Comparison of ENCODE assay signal across 28 cellular contexts in genomic region chr6:2120912-2121311, GRCh38.
"Had no signal": no experiment of that assay in that cellular context is flagged by ENCODE, and none has a peak within 500 bp of the region (broad histone marks: within the 10 kb centered on the region; RNA-seq: fewer than 3 reads in every experiment).

No MANE protein-coding gene starts in this region.

- H3K4me1 ChIP-seq: colonic mucosa, esophagus squamous epithelium, foreskin keratinocyte, gastrocnemius medialis, gastroesophageal sphincter had no signal

- H3K4me3 Mint-ChIP-seq: dendritic cell treated with granulocyte-macrophage colony-stimulating factor and Interleukin-4, amounts not matched to agents 40 ng/mL and 50 ng/mL, for 4 days; effector memory CD8-positive, alpha-beta T cell; endodermal cell had no signal

- H3K27me3 Mint-ChIP-seq: effector memory CD8-positive, alpha-beta T cell had no signal

- H3K27me3 ChIP-seq: colonic mucosa, dorsolateral prefrontal cortex, esophagus muscularis mucosa, esophagus squamous epithelium, foreskin keratinocyte, gastrocnemius medialis, gastroesophageal sphincter, heart left ventricle, heart right ventricle had no signal

- H3K9me3 ChIP-seq: colonic mucosa, esophagus muscularis mucosa, esophagus squamous epithelium, gastrocnemius medialis, gastroesophageal sphincter, heart left ventricle, heart right ventricle had no signal

- FAIRE-seq: colon, endometrium, endothelial cell of umbilical vein, frontal cortex had no signal

- H3K27ac Mint-ChIP-seq: dendritic cell treated with granulocyte-macrophage colony-stimulating factor and Interleukin-4, amounts not matched to agents 40 ng/mL and 50 ng/mL, for 4 days; endodermal cell had no signal

- H3K9me3 Mint-ChIP-seq: effector memory CD8-positive, alpha-beta T cell; endodermal cell had no signal

- H3K27ac ChIP-seq: colonic mucosa, coronary artery, dorsolateral prefrontal cortex, epithelial cell of prostate, esophagus muscularis mucosa, esophagus squamous epithelium, foreskin keratinocyte, gastrocnemius medialis, gastroesophageal sphincter, heart left ventricle, heart right ventricle had no signal

- ATAC-seq: effector memory CD8-positive, alpha-beta T cell; esophagus mucosa; foreskin keratinocyte; gastrocnemius medialis; gastroesophageal sphincter; heart left ventricle; heart right ventricle had no signal

- DNase-seq: colonic mucosa; cortex of kidney; dermis blood vessel endothelial cell; dorsolateral prefrontal cortex; effector CD4-positive, alpha-beta T cell; effector CD8-positive, alpha-beta T cell; effector memory CD4-positive, alpha-beta T cell; effector memory CD8-positive, alpha-beta T cell; endodermal cell; esophagus squamous epithelium; foreskin fibroblast; foreskin keratinocyte; foreskin melanocyte; gastrocnemius medialis; glutamatergic neuron; head of caudate nucleus; heart left ventricle; heart right ventricle had no signal

- H3K4me3 ChIP-seq: colonic mucosa, coronary artery, dorsolateral prefrontal cortex, esophagus muscularis mucosa, esophagus squamous epithelium, gastrocnemius medialis, gastroesophageal sphincter, heart left ventricle, heart right ventricle had no signal

- H3K36me3 ChIP-seq: colonic mucosa, esophagus muscularis mucosa, gastrocnemius medialis, gastroesophageal sphincter, heart left ventricle, heart right ventricle had no signal
